1 cellular context compared by ENCODE assay signal in genomic region chr6:163419413-163420314, GRCh38.
TF ChIP-seq lines count a peak whose summit lies in the region.

No MANE protein-coding gene starts in this region.

TF ChIP-seq in K562, 482 proteins besides CTCF, POLR2A, EP300 and RAD21 (continued from another document):
- 0 out of 2 replicates have a peak, but pooled peaks have one; percentile 23 for TF ChIP-seq HMBOX1 (IDR thresholded peaks at IDR 0.05)
- peak; percentile 29; the same call in 1 of the 2 replicates for TF ChIP-seq SMARCE1 (IDR thresholded peaks at IDR 0.05)
- 0 out of 2 replicates have a peak, but pooled peaks have one; percentile 1 for TF ChIP-seq MAFK (IDR thresholded peaks at IDR 0.05; ENCODE audit: low read length)
- TF ChIP-seq ARID1B (IDR thresholded peaks at IDR 0.05): 0 out of 2 replicates have a peak, but pooled peaks have one; percentile 10
- no peak for TF ChIP-seq MAZ (CRISPR knock-in tag; conservative IDR thresholded peaks at IDR 0.05 in 1 of 2, IDR thresholded peaks at IDR 0.05 in 1 of 2)
- TF ChIP-seq, protein P1, sequence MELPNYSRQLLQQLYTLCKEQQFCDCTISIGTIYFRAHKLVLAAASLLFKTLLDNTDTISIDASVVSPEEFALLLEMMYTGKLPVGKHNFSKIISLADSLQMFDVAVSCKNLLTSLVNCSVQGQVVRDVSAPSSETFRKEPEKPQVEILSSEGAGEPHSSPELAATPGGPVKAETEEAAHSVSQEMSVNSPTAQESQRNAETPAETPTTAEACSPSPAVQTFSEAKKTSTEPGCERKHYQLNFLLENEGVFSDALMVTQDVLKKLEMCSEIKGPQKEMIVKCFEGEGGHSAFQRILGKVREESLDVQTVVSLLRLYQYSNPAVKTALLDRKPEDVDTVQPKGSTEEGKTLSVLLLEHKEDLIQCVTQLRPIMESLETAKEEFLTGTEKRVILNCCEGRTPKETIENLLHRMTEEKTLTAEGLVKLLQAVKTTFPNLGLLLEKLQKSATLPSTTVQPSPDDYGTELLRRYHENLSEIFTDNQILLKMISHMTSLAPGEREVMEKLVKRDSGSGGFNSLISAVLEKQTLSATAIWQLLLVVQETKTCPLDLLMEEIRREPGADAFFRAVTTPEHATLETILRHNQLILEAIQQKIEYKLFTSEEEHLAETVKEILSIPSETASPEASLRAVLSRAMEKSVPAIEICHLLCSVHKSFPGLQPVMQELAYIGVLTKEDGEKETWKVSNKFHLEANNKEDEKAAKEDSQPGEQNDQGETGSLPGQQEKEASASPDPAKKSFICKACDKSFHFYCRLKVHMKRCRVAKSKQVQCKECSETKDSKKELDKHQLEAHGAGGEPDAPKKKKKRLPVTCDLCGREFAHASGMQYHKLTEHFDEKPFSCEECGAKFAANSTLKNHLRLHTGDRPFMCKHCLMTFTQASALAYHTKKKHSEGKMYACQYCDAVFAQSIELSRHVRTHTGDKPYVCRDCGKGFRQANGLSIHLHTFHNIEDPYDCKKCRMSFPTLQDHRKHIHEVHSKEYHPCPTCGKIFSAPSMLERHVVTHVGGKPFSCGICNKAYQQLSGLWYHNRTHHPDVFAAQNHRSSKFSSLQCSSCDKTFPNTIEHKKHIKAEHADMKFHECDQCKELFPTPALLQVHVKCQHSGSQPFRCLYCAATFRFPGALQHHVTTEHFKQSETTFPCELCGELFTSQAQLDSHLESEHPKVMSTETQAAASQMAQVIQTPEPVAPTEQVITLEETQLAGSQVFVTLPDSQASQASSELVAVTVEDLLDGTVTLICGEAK (IDR thresholded peaks at IDR 0.05): 0 out of 2 replicates have a peak, but pooled peaks have one; percentile 9
- TF ChIP-seq, protein P1 (CRISPR knock-in tag; IDR thresholded peaks at IDR 0.05): no peak
- 0 out of 2 replicates have a peak, but pooled peaks have one; percentile 29 for TF ChIP-seq HLTF (IDR thresholded peaks at IDR 0.05)
- 0 out of 2 replicates have a peak, but pooled peaks have one; percentile 7 for TF ChIP-seq TEAD4 (IDR thresholded peaks at IDR 0.05; ENCODE audit: low read length)
- no peak for TF ChIP-seq TEAD4 (CRISPR knock-in tag; IDR thresholded peaks at IDR 0.05; ENCODE audit: borderline replicate concordance)
